8 cellular contexts compared by ENCODE assay signal in genomic region chr7:51316262-51316665, GRCh38. TPM values are rescaled to one million over a fixed set of nuclear protein-coding genes. Genes with fewer than 3 reads are reported as not detected.
DNase-seq lines count a peak whose midpoint lies in the region; ATAC-seq, FAIRE-seq and TF ChIP-seq lines count a peak whose summit lies in the region.

No MANE protein-coding gene starts in this region.

- no peaks in the 10 kb centered on the region for H3K4me1 ChIP-seq in fibroblast of lung (ENCODE audit: control insufficient read depth, extremely low read depth, insufficient read depth, low read length)
- peaks cover 3 to 19% (median 17%) of the 10 kb centered on the region in 3 donors for H3K4me1 ChIP-seq in pancreas

- in situ Hi-C loops in GM13976 (cut with MboI; ENCODE audit: low sequenced_read_pairs, unreplicated experiment) = no loop called here

- intact Hi-C loops in pancreas (cut with DNase I) = no loop called here

- no peak overlapping the region for H3K9ac ChIP-seq in fibroblast of lung (ENCODE audit: insufficient read depth, low read length)

- H4K20me1 ChIP-seq in fibroblast of lung (ENCODE audit: control insufficient read depth, extremely low read depth, insufficient read depth, low read length) = no peaks in the 10 kb centered on the region

- TF ChIP-seq CTCF in fibroblast of lung (conservative IDR thresholded peaks at IDR 0.05 in 1 of 2, IDR thresholded peaks at IDR 0.05 in 1 of 2; ENCODE audit: low read depth in 1 of 2, low read length in 2 of 2) (no peak), pancreas (IDR thresholded peaks at IDR 0.05) (peak in 1 of 4 donors; percentile 33), GM13976 (IDR thresholded peaks at IDR 0.05; ENCODE audit: borderline replicate concordance, control extremely low read depth, extremely low read depth, insufficient read depth, missing control alignments) (no peak)

- no peaks in the 10 kb centered on the region for H3K9me3 ChIP-seq in fibroblast of lung (ENCODE audit: control insufficient read depth, insufficient read depth, low read depth, low read length)
- no peaks in the 10 kb centered on the region for H3K9me3 ChIP-seq in pancreas

- no peak overlapping the region for H3K27ac ChIP-seq in fibroblast of lung (ENCODE audit: insufficient read depth, low read length)
- peak overlapping the region; percentile 74 to 85 (median 83) for H3K27ac ChIP-seq in pancreas

- ATAC-seq in pancreas = peak; percentile 72 to 82 (median 78)
- no peak for ATAC-seq in GM19324 (IDR thresholded peaks at IDR 0.05; ENCODE audit: low FRiP score, unreplicated experiment)

- peak overlapping the region; percentile 55 for H3K4me2 ChIP-seq in fibroblast of lung (ENCODE audit: extremely low read depth, insufficient read depth, low read length)

- H3K36me3 ChIP-seq in fibroblast of lung (ENCODE audit: control insufficient read depth, insufficient read depth, low read length) (no peaks in the 10 kb centered on the region), pancreas (no peaks in the 10 kb centered on the region)

- no peak overlapping the region for H2AFZ ChIP-seq in fibroblast of lung (ENCODE audit: low read length)

- no peaks in the 10 kb centered on the region for H3K79me2 ChIP-seq in fibroblast of lung (ENCODE audit: control insufficient read depth, insufficient read depth, low read length)

- DNase-seq in DMS53 treated with DMSO at 0.1 percent for 48 hours (lab: John Stamatoyannopoulos, UW; ENCODE audit: unreplicated experiment) (peak; percentile 32), NCI-H510A treated with DMSO at 0.1 percent for 48 hours (lab: John Stamatoyannopoulos, UW) (peak; percentile 58), fibroblast of lung (ENCODE audit: low read depth in 2 of 2) (no peak), pancreas (peak; percentile 62 to 87 (median 70)), GM13976 (ENCODE audit: low spot score) (no peak), A172 (ENCODE audit: low spot score) (no peak), GF-D8 (lab: John Stamatoyannopoulos, UW) (no peak)

- peaks cover 12% of the 10 kb centered on the region for H3K27me3 ChIP-seq in fibroblast of lung (ENCODE audit: control insufficient read depth, insufficient read depth, low read length)
- no peaks in the 10 kb centered on the region for H3K27me3 ChIP-seq in pancreas

- WGBS in pancreas, 2 donors = 1% methylated on average over 25 to 46 of the region's 46 CpGs

- H3K4me3 ChIP-seq in fibroblast of lung (replicated peaks in 1 of 4; ENCODE audit: control extremely low read depth in 1 of 4, insufficient read depth in 1 of 4, low read depth in 3 of 4, low read length in 4 of 4) (peak overlapping the region in 3 of 4 experiments; percentile 0 to 46 (median 12)), pancreas (peak overlapping the region; percentile 40 to 85 (median 79))

- no peak for FAIRE-seq in pancreas (lab: Jason Lieb, UNC)

RNA-seq across cellular contexts. Expression of gene COBL, which starts 0.3 kb away (rescaled TPM):
- total RNA-seq in fibroblast of lung = 0.26 and 0.33 TPM in 2 replicates
- polyA plus RNA-seq in fibroblast of lung = 0.07 and 0.10 TPM in 2 replicates
- polyA plus RNA-seq in fibroblast of lung (2012) = 0.22 TPM in 1 of 2 replicates, not detected in the other
- polyA minus RNA-seq in fibroblast of lung (ENCODE audit: low replicate concordance) = 0.93 TPM in 1 of 2 replicates, not detected in the other
- 10 to 100 TPM; 15.0 to 32.0 (median 18.0) TPM for total RNA-seq in pancreas
- polyA plus RNA-seq in pancreas = 10 to 100 TPM in 1 of 2 donors, 1 to 10 TPM in 1; 7.4 to 12.6 TPM
- total RNA-seq in A172 (2014; rRNA removed; shearing (Covaris generic)) = 1.0 and 1.6 TPM in 2 replicates

Comparison
In these comparisons a context has a peak if more than half of its experiments do, and no peak if none do; other contexts are left out.
1. DNase-seq: peak in DMS53 treated with DMSO at 0.1 percent for 48 hours (single experiment), NCI-H510A treated with DMSO at 0.1 percent for 48 hours (single experiment) and pancreas (6 of 6); none in fibroblast of lung (0 of 2), GM13976 (single experiment), A172 (single experiment) and GF-D8 (single experiment).